Comparison of ENCODE assay signal across 8 cellular contexts in the genomic region with DNA sequence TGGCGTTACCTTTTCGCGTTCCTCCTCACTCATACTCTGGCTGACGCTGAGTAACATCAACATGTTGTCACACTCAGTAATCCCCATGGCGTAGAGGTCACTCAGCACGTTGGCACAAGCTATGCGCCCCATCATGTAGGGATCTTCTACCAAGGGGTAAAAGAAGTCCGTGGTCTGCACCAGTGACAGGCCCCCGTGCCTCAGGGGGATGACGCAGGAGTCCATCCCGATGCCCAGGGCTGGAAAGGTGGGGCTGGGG. TPM values are rescaled to one million over a fixed set of nuclear protein-coding genes. Genes with fewer than 3 reads are reported as not detected.
A peak's percentile ranks its signal among the peaks of the same experiment; 100 is the strongest.
DNase-seq lines count a peak whose midpoint lies in the region; ATAC-seq and TF ChIP-seq lines count a peak whose summit lies in the region.

No MANE protein-coding gene starts in this region.

- no peaks in the 10 kb centered on the region for H3K27me3 ChIP-seq in left ventricle myocardium inferior (ENCODE audit: low read depth)
- H3K27me3 ChIP-seq in adipocyte (replicated peaks; ENCODE audit: control insufficient read depth, insufficient read depth, low read length) = no peaks in the 10 kb centered on the region
- H3K27me3 ChIP-seq in lower lobe of right lung (ENCODE audit: low read depth) = no peaks in the 10 kb centered on the region
- no peaks in the 10 kb centered on the region for H3K27me3 ChIP-seq in vagina

- H3K27ac ChIP-seq in left ventricle myocardium inferior (replicated peaks) (peak overlapping the region; percentile 98), lower lobe of right lung (peak overlapping the region; percentile 96), vagina (peak overlapping the region; percentile 85)

- TF ChIP-seq CTCF in left ventricle myocardium inferior (IDR thresholded peaks at IDR 0.05; ENCODE audit: borderline replicate concordance) (no peak), lower lobe of right lung (IDR thresholded peaks at IDR 0.05) (no peak), vagina (IDR thresholded peaks at IDR 0.05) (no peak)

- peak overlapping the region; percentile 98 for H3K9ac ChIP-seq in adipocyte (ENCODE audit: low read length)

- no peak for TF ChIP-seq POLR2A in vagina (IDR thresholded peaks at IDR 0.05)

- no peak for ATAC-seq in left cardiac atrium
- no peak for ATAC-seq in lower lobe of right lung
- ATAC-seq in HG03432 (IDR thresholded peaks at IDR 0.05; ENCODE audit: unreplicated experiment) = no peak

- H3K9me3 ChIP-seq in left ventricle myocardium inferior (replicated peaks) (no peaks in the 10 kb centered on the region), adipocyte (ENCODE audit: control insufficient read depth, low read length) (no peaks in the 10 kb centered on the region), lower lobe of right lung (no peaks in the 10 kb centered on the region), vagina (no peaks in the 10 kb centered on the region)

- peaks cover 32% of the 10 kb centered on the region for H3K4me1 ChIP-seq in left ventricle myocardium inferior
- H3K4me1 ChIP-seq in adipocyte (ENCODE audit: control insufficient read depth, insufficient read depth, low read length) = peaks cover 25% of the 10 kb centered on the region
- peaks cover 30% of the 10 kb centered on the region for H3K4me1 ChIP-seq in lower lobe of right lung
- peaks cover 20% of the 10 kb centered on the region for H3K4me1 ChIP-seq in vagina

- DNase-seq in left ventricle myocardium inferior (no peak), left cardiac atrium (no peak), adipocyte (ENCODE audit: low read depth) (no peak), lower lobe of right lung (no peak), vagina (ENCODE audit: extremely low spot score in 2 of 2) (no peak), OCI-M1 (lab: John Stamatoyannopoulos, UW) (no peak), NCI-H2081 treated with DMSO at 0.1 percent for 48 hours (lab: John Stamatoyannopoulos, UW) (no peak)

- H3K4me3 ChIP-seq in left ventricle myocardium inferior = peak overlapping the region; percentile 92
- H3K4me3 ChIP-seq in adipocyte (ENCODE audit: low read length) = peak overlapping the region; percentile 91
- peak overlapping the region; percentile 85 for H3K4me3 ChIP-seq in lower lobe of right lung
- H3K4me3 ChIP-seq in vagina = peak overlapping the region; percentile 79 to 93

- intact Hi-C loops in left ventricle myocardium inferior (cut with micrococcal nuclease) (loop anchor here (10.0 kb wide), 1 partner anchor 80 kb away; the partner anchor contains the start of gene ZNF768), left cardiac atrium (cut with DNase I) (loop anchor here in 1 of 2 donors (5.0 kb wide), 1 partner anchor 82 kb away; the partner anchor contains the start of gene ZNF768), lower lobe of right lung (cut with DNase I) (no loop called here), vagina (cut with DNase I) (loop anchor here (10.0 kb wide), 1 partner anchor 90 kb away; the partner anchor contains the start of gene ZNF747)

- H3K36me3 ChIP-seq in left ventricle myocardium inferior (peaks cover 23% of the 10 kb centered on the region), adipocyte (ENCODE audit: control insufficient read depth, insufficient read depth, low read length, severe bottlenecking) (peaks cover 15% of the 10 kb centered on the region), lower lobe of right lung (peaks cover 17% of the 10 kb centered on the region), vagina (no peaks in the 10 kb centered on the region)

RNA-seq across cellular contexts. Expression of gene SEPHS2, which starts 0.6 kb away (rescaled TPM):
- total RNA-seq in left ventricle myocardium inferior = 29.8 TPM
- total RNA-seq in left cardiac atrium = 10 to 100 TPM; 32.8 to 44.7 TPM
- total RNA-seq in lower lobe of right lung = 54.6 TPM
- total RNA-seq in vagina = 28.0 TPM

RNA-seq across cellular contexts. Expression of gene DCTPP1, which starts 15.2 kb away (rescaled TPM):
- 31.9 TPM for total RNA-seq in left ventricle myocardium inferior
- 10 to 100 TPM; 35.1 to 35.5 TPM for total RNA-seq in left cardiac atrium
- 19.1 TPM for total RNA-seq in lower lobe of right lung
- 14.5 TPM for total RNA-seq in vagina

RNA-seq across cellular contexts. Expression of gene ITGAL, which starts 27.5 kb away (rescaled TPM):
- total RNA-seq in left ventricle myocardium inferior (2.4 TPM), left cardiac atrium (1 to 10 TPM; 3.3 to 3.9 TPM), lower lobe of right lung (127 TPM), vagina (5.4 TPM)

RNA-seq across cellular contexts. Expression of gene ZNF771, which starts 37.7 kb away (rescaled TPM):
- total RNA-seq in left ventricle myocardium inferior = 8.1 TPM
- total RNA-seq in left cardiac atrium = 1 to 10 TPM; 5.9 to 6.2 TPM
- total RNA-seq in lower lobe of right lung = 3.8 TPM
- 42.7 TPM for total RNA-seq in vagina

RNA-seq across cellular contexts. Expression of gene ZNF48, which starts 49.9 kb away (rescaled TPM):
- 5.0 TPM for total RNA-seq in left ventricle myocardium inferior
- total RNA-seq in left cardiac atrium = 1 to 10 TPM; 5.4 to 6.4 TPM
- 6.2 TPM for total RNA-seq in lower lobe of right lung
- 3.4 TPM for total RNA-seq in vagina

Comparison
In these comparisons a context has a peak if more than half of its experiments do, and no peak if none do; other contexts are left out.
1. RNA of gene ITGAL, which starts 27.5 kb away (total RNA-seq): 127 TPM in lower lobe of right lung (single experiment); 5.4 TPM in vagina (single experiment), 3.3 to 3.9 TPM in left cardiac atrium and 2.4 TPM in left ventricle myocardium inferior (single experiment); every median in the first group is over 10 times any median in the second.
2. Peak in every context shown above with its lines, with median percentiles within 50 percentile points of each other: H3K27ac ChIP-seq and H3K4me3 ChIP-seq.